In genomic region chr11:121389651-121390050, GRCh38 we compare ENCODE assay signal across 9 cellular contexts.
DNase-seq lines count a peak whose midpoint lies in the region; ATAC-seq and TF ChIP-seq lines count a peak whose summit lies in the region.
"Had no signal": no experiment of that assay in that cellular context is flagged by ENCODE, and none has a peak within 500 bp of the region (broad histone marks: within the 10 kb centered on the region; RNA-seq: fewer than 3 reads in every experiment).

No MANE protein-coding gene starts in this region.

- TF ChIP-seq CTCF in astrocyte of the spinal cord (IDR thresholded peaks at IDR 0.05; ENCODE audit: low read depth, low read length): no peak
- TF ChIP-seq CTCF in RWPE1 (conservative IDR thresholded peaks at IDR 0.05; ENCODE audit: low read depth): no peak

- no peak overlapping the region for H3K27ac ChIP-seq in RWPE1

- DNase-seq in NCI-H146 (lab: John Stamatoyannopoulos, UW) (peak; percentile 92), astrocyte of the spinal cord (ENCODE audit: low read depth, low spot score) (peak; percentile 35), islet precursor cell (peak; percentile 78), superior temporal gyrus (ENCODE audit: extremely low spot score) (peak; percentile 70), RWPE1 (ENCODE audit: low spot score) (no peak)
- DNase-seq: effector memory CD8-positive, alpha-beta T cell; IMR-90 had no signal

- in situ Hi-C loops in astrocyte of the spinal cord (cut with HindIII; ENCODE audit: low sequenced_read_pairs): no loop called here

- ATAC-seq in GM21515 (IDR thresholded peaks at IDR 0.05; ENCODE audit: unreplicated experiment) (no peak), GM19035 (IDR thresholded peaks at IDR 0.05; ENCODE audit: unreplicated experiment) (no peak)
- ATAC-seq: effector memory CD8-positive, alpha-beta T cell had no signal

- no peak overlapping the region for H3K4me3 ChIP-seq in astrocyte of the spinal cord (ENCODE audit: low read depth, low read length)

- POLR2A ChIA-PET in RWPE1 (lab: Yijun Ruan, JAX; ENCODE audit: low non-redundant PET): no interaction called here

- CTCF ChIA-PET in RWPE1 (lab: Yijun Ruan, JAX): no interaction called here
